In genomic region chr7:132783824-132784223, GRCh38 we compare ENCODE assay signal across 9 cellular contexts.
DNase-seq lines count a peak whose midpoint lies in the region; FAIRE-seq and TF ChIP-seq lines count a peak whose summit lies in the region.
"Had no signal": no experiment of that assay in that cellular context is flagged by ENCODE, and none has a peak within 500 bp of the region (broad histone marks: within the 10 kb centered on the region; RNA-seq: fewer than 3 reads in every experiment).

No MANE protein-coding gene starts in this region.

- H3K79me2 ChIP-seq in mammary epithelial cell (ENCODE audit: insufficient read depth, low read length), result no peaks in the 10 kb centered on the region

- no peak overlapping the region for H3K27ac ChIP-seq in mammary epithelial cell (ENCODE audit: insufficient read depth, low read depth, low read length)
- no peak overlapping the region for H3K27ac ChIP-seq in small intestine (ENCODE audit: low read depth in 1 of 2, low read length in 1 of 2)
- H3K27ac ChIP-seq: neutrophil had no signal

- in situ Hi-C loops in mammary epithelial cell (cut with MboI; ENCODE audit: low sequenced_read_pairs in 2 of 2), result no loop called here

- H3K27ac Mint-ChIP-seq in osteocyte (ENCODE audit: unreplicated experiment) (peak overlapping the region; percentile 29), endothelial cell (ENCODE audit: unreplicated experiment) (no peak overlapping the region)
- H3K27ac Mint-ChIP-seq in activated CD4-positive, alpha-beta memory T cell treated with anti-CD3 and anti-CD28 coated beads for 36 hours, result no peak overlapping the region

- POLR2A ChIA-PET in activated CD4-positive, alpha-beta memory T cell treated with anti-CD3 and anti-CD28 coated beads for 36 hours (lab: Charles Lee), result no interaction called here

- no peak overlapping the region for H2AFZ ChIP-seq in mammary epithelial cell (ENCODE audit: low read depth, low read length)

- no peak for TF ChIP-seq CTCF in mammary epithelial cell (conservative IDR thresholded peaks at IDR 0.05 in 1 of 2, IDR thresholded peaks at IDR 0.05 in 1 of 2; ENCODE audit: extremely low read depth in 1 of 2, insufficient read depth in 1 of 2, low read depth in 1 of 2, low read length in 2 of 2)
- TF ChIP-seq CTCF in osteocyte (IDR thresholded peaks at IDR 0.05), result no peak
- no peak for TF ChIP-seq CTCF in endothelial cell (IDR thresholded peaks at IDR 0.05; ENCODE audit: unreplicated experiment)

- H3K9ac ChIP-seq in mammary epithelial cell (ENCODE audit: insufficient read depth, low read length), result no peak overlapping the region

- no peaks in the 10 kb centered on the region for H4K20me1 ChIP-seq in mammary epithelial cell (ENCODE audit: insufficient read depth, low read length)

- CTCF ChIA-PET in mammary epithelial cell (lab: Charles Lee; ENCODE audit: low non-redundant PET), result no interaction called here
- CTCF ChIA-PET in activated CD4-positive, alpha-beta memory T cell treated with anti-CD3 and anti-CD28 coated beads for 36 hours (lab: Charles Lee), result no interaction called here

- H3K27me3 Mint-ChIP-seq in osteocyte (ENCODE audit: unreplicated experiment) (no peaks in the 10 kb centered on the region), endothelial cell (ENCODE audit: unreplicated experiment) (peaks cover 2% of the 10 kb centered on the region)
- no peaks in the 10 kb centered on the region for H3K27me3 Mint-ChIP-seq in activated CD4-positive, alpha-beta memory T cell treated with anti-CD3 and anti-CD28 coated beads for 36 hours

- peak; percentile 93 for DNase-seq in ELR (ENCODE audit: low read depth)
- peak; percentile 5 for DNase-seq in NCI-H2029 treated with DMSO at 0.1 percent for 48 hours (lab: John Stamatoyannopoulos, UW)
- DNase-seq in mammary epithelial cell, result peak; percentile 63
- no peak for DNase-seq in osteocyte (ENCODE audit: extremely low spot score, unreplicated experiment)
- no peak for DNase-seq in activated CD4-positive, alpha-beta memory T cell treated with anti-CD3 and anti-CD28 coated beads for 36 hours
- no peak for DNase-seq in small intestine
- no peak for DNase-seq in endothelial cell (ENCODE audit: low spot score)
- DNase-seq: T-helper 1 cell had no signal

- H3K27me3 ChIP-seq in mammary epithelial cell (ENCODE audit: insufficient read depth, low read length), result no peaks in the 10 kb centered on the region
- H3K27me3 ChIP-seq in small intestine (ENCODE audit: control insufficient read depth in 2 of 2, insufficient read depth in 2 of 2, low read length in 2 of 2), result no peaks in the 10 kb centered on the region
- H3K27me3 ChIP-seq: neutrophil had no signal

- no TSS peak for BruUV-seq in mammary epithelial cell (replicated peaks; lab: Mats Ljungman, UMichigan)

- H3K36me3 ChIP-seq in mammary epithelial cell (ENCODE audit: insufficient read depth, low read length) (no peaks in the 10 kb centered on the region), small intestine (ENCODE audit: control insufficient read depth in 2 of 2, insufficient read depth in 2 of 2, low read length in 2 of 2) (peaks cover 0 to 6% of the 10 kb centered on the region in 2 donors)

- H3K4me3 ChIP-seq in mammary epithelial cell (replicated peaks in 1 of 3; ENCODE audit: insufficient read depth in 1 of 3, low read depth in 2 of 3, low read length in 3 of 3), result no peak overlapping the region
- H3K4me3 ChIP-seq in small intestine (ENCODE audit: low read depth in 1 of 2, low read length in 2 of 2), result no peak overlapping the region

- no peak overlapping the region for H3K4me2 ChIP-seq in mammary epithelial cell (ENCODE audit: insufficient read depth, low read depth, low read length)

- H3K9me3 Mint-ChIP-seq in osteocyte (ENCODE audit: unreplicated experiment) (peaks cover 4% of the 10 kb centered on the region), endothelial cell (ENCODE audit: unreplicated experiment) (no peaks in the 10 kb centered on the region)
- H3K9me3 Mint-ChIP-seq in activated CD4-positive, alpha-beta memory T cell treated with anti-CD3 and anti-CD28 coated beads for 36 hours, result no peaks in the 10 kb centered on the region

- FAIRE-seq in small intestine (lab: Jason Lieb, UNC), result no peak

- dilution Hi-C loops in mammary epithelial cell (cut with HindIII; ENCODE audit: low sequenced_read_pairs), result no loop called here

- no peak overlapping the region for H3K4me3 Mint-ChIP-seq in osteocyte (ENCODE audit: unreplicated experiment)
- H3K4me3 Mint-ChIP-seq in activated CD4-positive, alpha-beta memory T cell treated with anti-CD3 and anti-CD28 coated beads for 36 hours, result no peak overlapping the region
- H3K4me3 Mint-ChIP-seq in endothelial cell (ENCODE audit: unreplicated experiment), result no peak overlapping the region

- peaks cover 17% of the 10 kb centered on the region for H3K36me3 Mint-ChIP-seq in osteocyte (ENCODE audit: unreplicated experiment)
- H3K36me3 Mint-ChIP-seq in activated CD4-positive, alpha-beta memory T cell treated with anti-CD3 and anti-CD28 coated beads for 36 hours, result peaks cover 22% of the 10 kb centered on the region
- peaks cover 5% of the 10 kb centered on the region for H3K36me3 Mint-ChIP-seq in endothelial cell (ENCODE audit: low read depth, unreplicated experiment)

- 57% methylated on average over 8 of the region's 8 CpGs for WGBS in mammary epithelial cell (ENCODE audit: low coverage, missing lambda C conversion rate)
- 91 to 94% (median 92%) methylated on average over 8 of the region's 8 CpGs for WGBS in small intestine, 3 donors

- H3K4me1 ChIP-seq in mammary epithelial cell (ENCODE audit: insufficient read depth, low read length) (peaks cover 7% of the 10 kb centered on the region), small intestine (ENCODE audit: control insufficient read depth in 2 of 2, insufficient read depth in 1 of 2, low read depth in 1 of 2, low read length in 1 of 2) (no peaks in the 10 kb centered on the region)

- no peaks in the 10 kb centered on the region for H3K9me3 ChIP-seq in mammary epithelial cell (replicated peaks; ENCODE audit: insufficient read depth, low read length)
- no peaks in the 10 kb centered on the region for H3K9me3 ChIP-seq in small intestine (ENCODE audit: control insufficient read depth, low read depth)
- H3K9me3 ChIP-seq: neutrophil had no signal

- peaks cover 11% of the 10 kb centered on the region for H3K4me1 Mint-ChIP-seq in osteocyte (ENCODE audit: unreplicated experiment)
- peaks cover 3% of the 10 kb centered on the region for H3K4me1 Mint-ChIP-seq in activated CD4-positive, alpha-beta memory T cell treated with anti-CD3 and anti-CD28 coated beads for 36 hours (ENCODE audit: low read depth)
- H3K4me1 Mint-ChIP-seq in endothelial cell (ENCODE audit: unreplicated experiment), result no peaks in the 10 kb centered on the region

- intact Hi-C loops in mammary epithelial cell (cut with micrococcal nuclease), result no loop called here
- intact Hi-C loops in activated CD4-positive, alpha-beta memory T cell treated with anti-CD3 and anti-CD28 coated beads for 36 hours (cut with micrococcal nuclease), result no loop called here

Comparison
In these comparisons a context has a peak if more than half of its experiments do, and no peak if none do; other contexts are left out.
1. DNase-seq: peak in ELR (single experiment), NCI-H2029 treated with DMSO at 0.1 percent for 48 hours (single experiment) and mammary epithelial cell (single experiment); none in osteocyte (single experiment), activated CD4-positive, alpha-beta memory T cell treated with anti-CD3 and anti-CD28 coated beads for 36 hours (single experiment), small intestine (single experiment) and endothelial cell (single experiment).